Comparison of ENCODE assay signal across 16 cellular contexts in genomic region chr11:68596231-68596630, GRCh38.
DNase-seq lines count a peak whose midpoint lies in the region; ATAC-seq and TF ChIP-seq lines count a peak whose summit lies in the region.
"Had no signal": no experiment of that assay in that cellular context is flagged by ENCODE, and none has a peak within 500 bp of the region (broad histone marks: within the 10 kb centered on the region; RNA-seq: fewer than 3 reads in every experiment).

No MANE protein-coding gene starts in this region.

- no peak for ATAC-seq in activated naive CD4-positive, alpha-beta T cell treated with anti-CD3 and anti-CD28 coated beads, Interleukin-2, amount 50 U/mL, for 72 hours
- ATAC-seq in T-helper 17 cell (no peak), HG02610 (IDR thresholded peaks at IDR 0.05; ENCODE audit: unreplicated experiment) (no peak), GM21360 (IDR thresholded peaks at IDR 0.05; ENCODE audit: unreplicated experiment) (no peak)
- no peak for ATAC-seq in stimulated activated effector memory CD8-positive, alpha-beta T cell treated with anti-CD3 and anti-CD28 coated beads, Interleukin-12 subunit alpha, Interleukin-12 subunit beta, amount 100 ng/mL, for 72 hours

- no peak overlapping the region for H3K4me3 ChIP-seq in Karpas-422 (ENCODE audit: low read length)
- H3K4me3 ChIP-seq: Peyer's patch had no signal

- no peak overlapping the region for H3K27ac ChIP-seq in Karpas-422 (ENCODE audit: low read length)
- H3K27ac ChIP-seq: Peyer's patch had no signal

- H3K27me3 ChIP-seq in Karpas-422 (ENCODE audit: low read length): no peaks in the 10 kb centered on the region
- H3K27me3 ChIP-seq: BE2C, Peyer's patch had no signal

- no peak for DNase-seq in activated naive CD4-positive, alpha-beta T cell treated with anti-CD3 and anti-CD28 coated beads, Interleukin-2, amount 50 U/mL, for 72 hours (ENCODE audit: low spot score in 2 of 2)
- DNase-seq in activated naive CD4-positive, alpha-beta T cell treated with anti-CD3 and anti-CD28 coated beads, Interleukin-2, amount 50 U/mL, for 16 hours: no peak
- DNase-seq in T-helper 17 cell (no peak), glutamatergic neuron (no peak), Karpas-422 (no peak)
- DNase-seq in stimulated activated effector memory CD8-positive, alpha-beta T cell treated with anti-CD3 and anti-CD28 coated beads, Interleukin-12 subunit alpha, Interleukin-12 subunit beta, amount 100 ng/mL, for 72 hours (ENCODE audit: low spot score in 2 of 2): no peak
- DNase-seq: BE2C; CD8-positive, alpha-beta memory T cell; DMS 273 treated with DMSO at 0.1 percent for 48 hours; MM.1S; NCI-H2029; NCI-H2171 treated with DMSO at 0.1 percent for 48 hours; Peyer's patch; Right ventricle myocardium superior had no signal

- H3K9me3 Mint-ChIP-seq in activated naive CD4-positive, alpha-beta T cell treated with anti-CD3 and anti-CD28 coated beads, Interleukin-2, amount 50 U/mL, for 72 hours: no peaks in the 10 kb centered on the region
- peaks cover 8% of the 10 kb centered on the region for H3K9me3 Mint-ChIP-seq in glutamatergic neuron (ENCODE audit: unreplicated experiment)
- no peaks in the 10 kb centered on the region for H3K9me3 Mint-ChIP-seq in stimulated activated effector memory CD8-positive, alpha-beta T cell treated with anti-CD3 and anti-CD28 coated beads, Interleukin-12 subunit alpha, Interleukin-12 subunit beta, amount 100 ng/mL, for 72 hours
- H3K9me3 Mint-ChIP-seq: CD8-positive, alpha-beta memory T cell had no signal

- no peak for TF ChIP-seq CTCF in glutamatergic neuron (IDR thresholded peaks at IDR 0.05; ENCODE audit: partially characterized antibody, unreplicated experiment)

- 0 out of 2 replicates have a peak, but pooled peaks cover 7% of the 10 kb centered on the region for H3K79me2 ChIP-seq in Karpas-422 (ENCODE audit: low read length)

- H3K4me3 Mint-ChIP-seq in T-helper 17 cell: no peak overlapping the region
- no peak overlapping the region for H3K4me3 Mint-ChIP-seq in glutamatergic neuron (ENCODE audit: unreplicated experiment)
- no peak overlapping the region for H3K4me3 Mint-ChIP-seq in stimulated activated effector memory CD8-positive, alpha-beta T cell treated with anti-CD3 and anti-CD28 coated beads, Interleukin-12 subunit alpha, Interleukin-12 subunit beta, amount 100 ng/mL, for 72 hours
- H3K4me3 Mint-ChIP-seq: CD8-positive, alpha-beta memory T cell had no signal

- H3K9ac ChIP-seq in Karpas-422 (ENCODE audit: low read length): no peak overlapping the region

- no peaks in the 10 kb centered on the region for H3K4me1 ChIP-seq in Karpas-422 (ENCODE audit: low read length)
- H3K4me1 ChIP-seq: BE2C, Peyer's patch had no signal

- H4K20me1 ChIP-seq in Karpas-422 (ENCODE audit: insufficient read depth, low read depth, low read length): no peaks in the 10 kb centered on the region

- H2AFZ ChIP-seq in Karpas-422 (ENCODE audit: low read length): no peak overlapping the region

- no peak overlapping the region for H3K4me2 ChIP-seq in Karpas-422 (ENCODE audit: low read depth, low read length, poor library complexity, severe bottlenecking)

- H3K27ac Mint-ChIP-seq in activated naive CD4-positive, alpha-beta T cell treated with anti-CD3 and anti-CD28 coated beads, Interleukin-2, amount 50 U/mL, for 72 hours: peak overlapping the region; percentile 40 to 86
- H3K27ac Mint-ChIP-seq in T-helper 17 cell: peak overlapping the region; percentile 78
- H3K27ac Mint-ChIP-seq in glutamatergic neuron (ENCODE audit: unreplicated experiment): peak overlapping the region; percentile 2
- peak overlapping the region; percentile 80 for H3K27ac Mint-ChIP-seq in stimulated activated effector memory CD8-positive, alpha-beta T cell treated with anti-CD3 and anti-CD28 coated beads, Interleukin-12 subunit alpha, Interleukin-12 subunit beta, amount 100 ng/mL, for 72 hours

- H3K4me1 Mint-ChIP-seq in T-helper 17 cell (peaks cover 9% of the 10 kb centered on the region), glutamatergic neuron (ENCODE audit: low read depth, unreplicated experiment) (no peaks in the 10 kb centered on the region)
- H3K4me1 Mint-ChIP-seq in stimulated activated effector memory CD8-positive, alpha-beta T cell treated with anti-CD3 and anti-CD28 coated beads, Interleukin-12 subunit alpha, Interleukin-12 subunit beta, amount 100 ng/mL, for 72 hours: peaks cover 29% of the 10 kb centered on the region

- no peaks in the 10 kb centered on the region for H3K9me2 ChIP-seq in Karpas-422 (replicated peaks; ENCODE audit: insufficient read depth, low read length)

- H3K9me3 ChIP-seq in T-helper 17 cell (ENCODE audit: control insufficient read depth, low read length, poor library complexity, severe bottlenecking) (no peaks in the 10 kb centered on the region), Karpas-422 (ENCODE audit: low read length) (no peaks in the 10 kb centered on the region)
- H3K9me3 ChIP-seq: BE2C, Peyer's patch had no signal

- no peaks in the 10 kb centered on the region for H3K27me3 Mint-ChIP-seq in T-helper 17 cell
- peaks cover 8% of the 10 kb centered on the region for H3K27me3 Mint-ChIP-seq in glutamatergic neuron (ENCODE audit: unreplicated experiment)

- peaks cover 29 to 46% of the 10 kb centered on the region in 2 donors for H3K36me3 Mint-ChIP-seq in activated naive CD4-positive, alpha-beta T cell treated with anti-CD3 and anti-CD28 coated beads, Interleukin-2, amount 50 U/mL, for 72 hours
- H3K36me3 Mint-ChIP-seq in T-helper 17 cell (ENCODE audit: low read depth): peaks cover 21% of the 10 kb centered on the region
- peaks cover 10% of the 10 kb centered on the region for H3K36me3 Mint-ChIP-seq in glutamatergic neuron (ENCODE audit: unreplicated experiment)
- H3K36me3 Mint-ChIP-seq in stimulated activated effector memory CD8-positive, alpha-beta T cell treated with anti-CD3 and anti-CD28 coated beads, Interleukin-12 subunit alpha, Interleukin-12 subunit beta, amount 100 ng/mL, for 72 hours: peaks cover 100% of the 10 kb centered on the region

- peaks cover 66% of the 10 kb centered on the region for H3K36me3 ChIP-seq in Karpas-422 (ENCODE audit: insufficient read depth, low read length)

Comparison
In these comparisons a context has a peak if more than half of its experiments do, and no peak if none do; other contexts are left out.
1. H3K27ac Mint-ChIP-seq: peak in every context shown above with its lines; median percentile 80 in stimulated activated effector memory CD8-positive, alpha-beta T cell treated with anti-CD3 and anti-CD28 coated beads, Interleukin-12 subunit alpha, Interleukin-12 subunit beta, amount 100 ng/mL, for 72 hours; 78 in T-helper 17 cell; 63 in activated naive CD4-positive, alpha-beta T cell treated with anti-CD3 and anti-CD28 coated beads, Interleukin-2, amount 50 U/mL, for 72 hours; 2 in glutamatergic neuron.